In the genomic region with DNA sequence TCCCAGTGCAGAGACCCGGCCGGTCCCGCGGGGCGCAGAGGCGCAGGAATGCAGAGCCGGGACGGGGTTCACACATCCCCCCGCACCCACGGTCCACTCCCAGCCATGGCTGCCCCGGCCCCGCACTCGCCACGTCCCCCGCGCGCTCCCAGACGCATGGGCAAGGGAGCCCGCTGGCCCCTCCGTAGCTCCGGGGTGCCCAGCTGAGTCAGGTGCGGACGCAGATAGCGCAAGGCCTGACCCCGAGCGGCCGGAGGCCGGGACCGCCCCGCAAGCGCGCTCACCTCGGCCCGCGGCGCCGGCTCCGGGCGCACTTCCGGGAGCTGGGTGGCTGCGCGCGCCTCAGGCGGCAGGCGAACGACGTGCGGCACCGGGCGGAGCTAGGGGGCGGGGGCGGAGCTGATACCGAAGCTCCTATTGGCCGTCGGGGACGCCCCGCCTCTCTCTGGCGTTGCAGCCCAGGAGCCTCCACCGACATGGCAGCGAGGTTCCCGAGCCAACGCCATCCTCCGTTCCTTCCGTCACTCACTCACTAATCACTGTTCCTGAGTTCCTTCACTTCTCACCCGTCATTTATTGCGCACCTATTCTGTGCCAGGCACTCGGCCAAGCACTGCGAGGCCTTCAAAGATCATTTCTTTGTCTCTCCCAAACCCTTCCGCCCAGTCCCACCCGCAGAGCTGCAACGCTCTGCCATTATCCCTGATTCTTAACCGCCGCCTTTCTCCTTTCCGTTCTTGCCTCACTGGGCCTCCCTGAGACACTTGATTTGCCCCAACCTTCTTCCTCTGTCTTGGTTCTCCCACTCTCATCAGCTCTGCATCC, we compare ENCODE assay signal across 8 cellular contexts. TPM values are rescaled to one million over a fixed set of nuclear protein-coding genes. Genes with fewer than 3 reads are reported as not detected.
DNase-seq lines count a peak whose midpoint lies in the region; ATAC-seq, FAIRE-seq and TF ChIP-seq lines count a peak whose summit lies in the region.

A gene with protein sequence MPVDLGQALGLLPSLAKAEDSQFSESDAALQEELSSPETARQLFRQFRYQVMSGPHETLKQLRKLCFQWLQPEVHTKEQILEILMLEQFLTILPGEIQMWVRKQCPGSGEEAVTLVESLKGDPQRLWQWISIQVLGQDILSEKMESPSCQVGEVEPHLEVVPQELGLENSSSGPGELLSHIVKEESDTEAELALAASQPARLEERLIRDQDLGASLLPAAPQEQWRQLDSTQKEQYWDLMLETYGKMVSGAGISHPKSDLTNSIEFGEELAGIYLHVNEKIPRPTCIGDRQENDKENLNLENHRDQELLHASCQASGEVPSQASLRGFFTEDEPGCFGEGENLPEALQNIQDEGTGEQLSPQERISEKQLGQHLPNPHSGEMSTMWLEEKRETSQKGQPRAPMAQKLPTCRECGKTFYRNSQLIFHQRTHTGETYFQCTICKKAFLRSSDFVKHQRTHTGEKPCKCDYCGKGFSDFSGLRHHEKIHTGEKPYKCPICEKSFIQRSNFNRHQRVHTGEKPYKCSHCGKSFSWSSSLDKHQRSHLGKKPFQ (minus strand): TSS at position 329 of the 825 bp plus-strand sequence. CDS start 4,646 bp downstream, outside the sequence.

- peak within 1 kb of the TSS; percentile 94 for H3K4me2 ChIP-seq in keratinocyte (ENCODE audit: control insufficient read depth, extremely low read depth, insufficient read depth, low read depth, low read length)

- peak within 1 kb of the TSS; percentile 84 for H3K9ac ChIP-seq in keratinocyte (ENCODE audit: control insufficient read depth, extremely low read depth, insufficient read depth, low read length)

- TF ChIP-seq CTCF in activated B cell treated with CpG ODN at 0.5 μM for 24 hours (IDR thresholded peaks at IDR 0.05), result no peak
- TF ChIP-seq CTCF in keratinocyte (optimal IDR thresholded peaks at IDR 0.05 in 1 of 3, IDR thresholded peaks at IDR 0.05 in 1 of 3, conservative IDR thresholded peaks at IDR 0.05 in 1 of 3; ENCODE audit: extremely low read depth in 1 of 3, insufficient read depth in 2 of 3, low read length in 3 of 3), result no peak

- no peaks in the 10 kb centered on the region for H3K27me3 Mint-ChIP-seq in activated B cell treated with CpG ODN at 0.5 μM for 24 hours

- peaks cover 13% of the 10 kb centered on the region for H3K36me3 Mint-ChIP-seq in activated B cell treated with CpG ODN at 0.5 μM for 24 hours (ENCODE audit: low read depth)

- ATAC-seq in GM18909 (IDR thresholded peaks at IDR 0.05; ENCODE audit: poor library complexity, unreplicated experiment), result peak; percentile 98
- ATAC-seq in HG03159 (IDR thresholded peaks at IDR 0.05; ENCODE audit: unreplicated experiment), result peak; percentile 95
- peak; percentile 97 for ATAC-seq in activated B cell treated with CpG ODN at 0.5 μM for 24 hours (ENCODE audit: low read depth)

- FAIRE-seq in keratinocyte (lab: Jason Lieb, UNC), result peak; percentile 48

- intact Hi-C loops in activated B cell treated with CpG ODN at 0.5 μM for 24 hours (cut with micrococcal nuclease), result loop anchor here (1.0 to 5.0 kb wide), 5 partner anchors 23 to 1300 kb away; a partner anchor contains a TSS

- CTCF ChIA-PET in activated B cell treated with CpG ODN at 0.5 μM for 24 hours (lab: Charles Lee), result interaction anchor here (0.9 to 1.9 kb wide), 2 partner anchors 23 to 26 kb away, joined by 4 to 11 read pairs; a partner anchor contains a TSS

- peak within 1 kb of the TSS; percentile 94 for H2AFZ ChIP-seq in keratinocyte (ENCODE audit: control insufficient read depth, low read length)

- H3K4me1 Mint-ChIP-seq in activated B cell treated with CpG ODN at 0.5 μM for 24 hours, result peaks cover 19% of the 10 kb centered on the region

- peak within 1 kb of the TSS; percentile 81 for H3K27ac Mint-ChIP-seq in activated B cell treated with CpG ODN at 0.5 μM for 24 hours

- no peaks in the 10 kb centered on the region for H3K36me3 ChIP-seq in keratinocyte (ENCODE audit: control insufficient read depth in 2 of 2, extremely low read depth in 1 of 2, insufficient read depth in 2 of 2, low read length in 2 of 2)

- H3K79me2 ChIP-seq in keratinocyte (ENCODE audit: control insufficient read depth, insufficient read depth, low read length), result peaks cover 2% of the 10 kb centered on the region

- H3K9me3 ChIP-seq in keratinocyte (ENCODE audit: control insufficient read depth, low read depth, low read length), result no peaks in the 10 kb centered on the region

- H3K27ac ChIP-seq in keratinocyte (ENCODE audit: control insufficient read depth, insufficient read depth, low read length), result peak within 1 kb of the TSS; percentile 78

- peak within 1 kb of the TSS; percentile 78 to 88 (median 86) for H3K4me3 ChIP-seq in keratinocyte (ENCODE audit: control insufficient read depth in 2 of 3, extremely low read depth in 1 of 3, insufficient read depth in 2 of 3, low read depth in 1 of 3, low read length in 3 of 3)

- peaks cover 4% of the 10 kb centered on the region for H3K9me3 Mint-ChIP-seq in activated B cell treated with CpG ODN at 0.5 μM for 24 hours

- no peaks in the 10 kb centered on the region for H3K27me3 ChIP-seq in keratinocyte (ENCODE audit: control insufficient read depth, extremely low read depth, insufficient read depth, low read length)

- POLR2A ChIA-PET in activated B cell treated with CpG ODN at 0.5 μM for 24 hours (lab: Charles Lee), result interaction anchor here (0.6 to 4.8 kb wide), 21 partner anchors 9 to 1957 kb away, joined by 3 to 191 read pairs (median 4); a partner anchor contains a TSS

- dilution Hi-C loops in keratinocyte (cut with MboI; ENCODE audit: extremely low pct_ligation_motif_present, low sequenced_read_pairs), result no loop called here

- H3K4me1 ChIP-seq in keratinocyte (ENCODE audit: control insufficient read depth, extremely low read depth, insufficient read depth, low read length), result peaks cover 6% of the 10 kb centered on the region

- DNase-seq in AG08396 (ENCODE audit: low spot score), result peak; percentile 99
- DNase-seq in NCI-H226, result peak; percentile 88
- peak; percentile 97 for DNase-seq in activated B cell treated with CpG ODN at 0.5 μM for 24 hours
- peak; percentile 92 for DNase-seq in central memory CD4-positive, alpha-beta T cell
- no peak for DNase-seq in keratinocyte (ENCODE audit: low read depth, low spot score)
- peak; percentile 89 to 96 (median 90) for DNase-seq in stimulated activated CD4-positive, alpha-beta T cell treated with anti-CD3 and anti-CD28 coated beads, Interleukin-12 subunit alpha, Interleukin-12 subunit beta, amount 100 ng/mL, for 48 hours (ENCODE audit: low read depth in 2 of 3, low spot score in 1 of 3)

- H3K9me1 ChIP-seq in keratinocyte (ENCODE audit: control insufficient read depth, extremely low read depth, insufficient read depth, low read length), result no peaks in the 10 kb centered on the region

- H4K20me1 ChIP-seq in keratinocyte (ENCODE audit: control insufficient read depth, extremely low read depth, insufficient read depth, low read length), result no peaks in the 10 kb centered on the region

- peak within 1 kb of the TSS; percentile 93 for H3K4me3 Mint-ChIP-seq in activated B cell treated with CpG ODN at 0.5 μM for 24 hours

RNA-seq across cellular contexts. Expression of the gene that starts here (rescaled TPM):
- total RNA-seq in activated B cell treated with CpG ODN at 0.5 μM for 24 hours, result 10.1 and 11.8 TPM in 2 replicates
- 6.3 to 8.4 TPM (median 7.7 TPM) in 3 replicates for polyA plus RNA-seq in keratinocyte
- 3.3 TPM for polyA plus RNA-seq in keratinocyte (2011; ENCODE audit: low read depth)
- 3.4 and 5.6 TPM in 2 replicates for polyA plus RNA-seq in keratinocyte (2011; cell fraction: cytosol; rRNA removed)
- polyA plus RNA-seq in keratinocyte (2011; cell fraction: nucleus; rRNA removed), result 13.7 TPM in 2 replicates
- polyA plus RNA-seq in keratinocyte (2012; ENCODE audit: low replicate concordance), result 4.7 and 6.9 TPM in 2 replicates
- 3.6 to 6.8 TPM (median 6.5 TPM) in 3 replicates for polyA minus RNA-seq in keratinocyte
- polyA minus RNA-seq in keratinocyte (2011; cell fraction: cytosol; rRNA and poly(A)+ RNA removed), result 4.2 TPM
- 5.3 and 9.8 TPM in 2 replicates for polyA minus RNA-seq in keratinocyte (2011; cell fraction: nucleus; rRNA and poly(A)+ RNA removed)
